In genomic region chr19:49746206-49746958, GRCh38 we compare ENCODE assay signal across 1 cellular context.
TF ChIP-seq lines count a peak whose summit lies in the region.

No MANE protein-coding gene starts in this region.

TF ChIP-seq in K562, 482 proteins besides CTCF, POLR2A, EP300 and RAD21 (continued from another document):
- peak; percentile 16; the same call in 1 of the 2 replicates for TF ChIP-seq JUND (IDR thresholded peaks at IDR 0.05; ENCODE audit: borderline replicate concordance, low read depth, low read length)
- TF ChIP-seq JUND (tag; IDR thresholded peaks at IDR 0.05; ENCODE audit: borderline replicate concordance, low read depth, low read length): no peak
- TF ChIP-seq CHAMP1 (IDR thresholded peaks at IDR 0.05): no peak
- no peak for TF ChIP-seq HDAC8 (tag; IDR thresholded peaks at IDR 0.05)
- TF ChIP-seq POLR2G (IDR thresholded peaks at IDR 0.05; ENCODE audit: low read depth, low read length): peak; percentile 94
- TF ChIP-seq TBL1XR1 (IDR thresholded peaks at IDR 0.05; ENCODE audit: low read length in 2 of 2): no peak
- TF ChIP-seq PRMT5 (CRISPR knock-in tag; IDR thresholded peaks at IDR 0.05): no peak
- no peak for TF ChIP-seq ZNF57 (CRISPR knock-in tag; IDR thresholded peaks at IDR 0.05)
- TF ChIP-seq IFI16 (CRISPR knock-in tag; IDR thresholded peaks at IDR 0.05): no peak
- TF ChIP-seq RNF2 (IDR thresholded peaks at IDR 0.05): 0 out of 2 replicates have a peak, but pooled peaks have one; percentile 35
- TF ChIP-seq ZMIZ1 (IDR thresholded peaks at IDR 0.05; ENCODE audit: low read depth in 2 of 2, low read length in 2 of 2): no peak
- TF ChIP-seq CREB1 (IDR thresholded peaks at IDR 0.05): no peak
- TF ChIP-seq CREB1 (CRISPR knock-in tag; IDR thresholded peaks at IDR 0.05): peak; percentile 54; the same call in 1 of the 2 replicates
- TF ChIP-seq ZNF740 (CRISPR knock-in tag; IDR thresholded peaks at IDR 0.05): no peak
- no peak for TF ChIP-seq ZNF740 (tag; IDR thresholded peaks at IDR 0.05)
- TF ChIP-seq POLR2B (IDR thresholded peaks at IDR 0.05; ENCODE audit: low read depth, partially characterized antibody): peak; percentile 21
- no peak for TF ChIP-seq ARNT (IDR thresholded peaks at IDR 0.05)
- no peak for TF ChIP-seq TCFL5 (CRISPR knock-in tag; conservative IDR thresholded peaks at IDR 0.05)
- no peak for TF ChIP-seq NR2F6 (CRISPR knock-in tag; IDR thresholded peaks at IDR 0.05)
- 0 out of 2 replicates have a peak, but pooled peaks have one; percentile 57 for TF ChIP-seq E2F1 (CRISPR knock-in tag; IDR thresholded peaks at IDR 0.05)
- no peak for TF ChIP-seq RCOR1 (IDR thresholded peaks at IDR 0.05; ENCODE audit: borderline replicate concordance in 1 of 2, low read depth in 2 of 2, low read length in 2 of 2)
- peak; percentile 98 for TF ChIP-seq MGA (IDR thresholded peaks at IDR 0.05)
- TF ChIP-seq ZNF449 (CRISPR knock-in tag; IDR thresholded peaks at IDR 0.05): no peak
TF ChIP-seq in K562: peak in this region for 58.
